ENCODE assay signal across 6 cellular contexts in the genomic region with DNA sequence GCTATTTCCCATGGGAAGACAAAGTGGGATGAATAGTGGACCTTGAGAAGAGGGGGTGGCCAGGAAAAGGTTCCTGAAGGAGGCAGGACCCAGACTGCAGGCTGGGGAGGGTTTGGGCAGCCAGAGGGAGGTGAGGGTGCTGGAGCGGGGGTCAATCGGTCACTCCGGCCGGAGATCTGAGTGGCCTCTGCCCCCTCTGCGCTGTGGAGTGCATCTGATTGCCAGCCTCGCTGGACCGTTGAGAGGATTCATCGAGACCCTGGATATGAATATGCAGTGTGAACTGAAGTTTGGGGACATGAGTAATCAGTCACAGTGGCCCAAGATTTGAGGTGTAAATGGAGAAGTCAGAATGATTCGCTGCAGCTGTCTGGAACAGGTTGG. TPM values are rescaled to one million over a fixed set of nuclear protein-coding genes. Genes with fewer than 3 reads are reported as not detected.
DNase-seq lines count a peak whose midpoint lies in the region; TF ChIP-seq lines count a peak whose summit lies in the region.

No MANE protein-coding gene starts in this region.

- peak overlapping the region; percentile 94 for H3K9ac ChIP-seq in neural cell (ENCODE audit: low read length)

- peak overlapping the region; percentile 81 for H3K4me2 ChIP-seq in neural cell (ENCODE audit: low read length)

- H2AFZ ChIP-seq in neural cell (ENCODE audit: low read depth, low read length), result peak overlapping the region; percentile 51

- TF ChIP-seq EP300 in neural cell (conservative IDR thresholded peaks at IDR 0.05; ENCODE audit: poor library complexity, severe bottlenecking), result no peak

- TF ChIP-seq RAD21 in neural cell (conservative IDR thresholded peaks at IDR 0.05), result no peak

- no peaks in the 10 kb centered on the region for H4K20me1 ChIP-seq in neural cell (ENCODE audit: insufficient read depth)

- H3K9me2 ChIP-seq in neural cell (ENCODE audit: insufficient read depth, low read length), result no peaks in the 10 kb centered on the region

- in situ Hi-C loops in HAP-1 (cut with MboI; ENCODE audit: low sequenced_read_pairs), result no loop called here
- in situ Hi-C loops in brain microvascular endothelial cell (cut with HindIII; ENCODE audit: low pct_ligation_motif_present, low sequenced_read_pairs), result no loop called here
- in situ Hi-C loops in ACHN (cut with HindIII; ENCODE audit: low pct_ligation_motif_present, low pct_unique_long_range_greater_than_20kb, low sequenced_read_pairs), result no loop called here

- H3F3A ChIP-seq in neural cell (ENCODE audit: insufficient read depth, low read length, poor library complexity, severe bottlenecking), result no peaks in the 10 kb centered on the region

- TF ChIP-seq CTCF in brain microvascular endothelial cell (IDR thresholded peaks at IDR 0.05; ENCODE audit: low read depth, low read length, missing control alignments) (no peak), neural cell (IDR thresholded peaks at IDR 0.05; ENCODE audit: poor library complexity, severe bottlenecking) (no peak)

- H3K27me3 ChIP-seq in HAP-1 (ENCODE audit: low read depth) (no peaks in the 10 kb centered on the region), brain microvascular endothelial cell (replicated peaks) (no peaks in the 10 kb centered on the region), neural cell (ENCODE audit: insufficient read depth, low read depth, low read length) (no peaks in the 10 kb centered on the region)

- peak overlapping the region; percentile 68 for H3K4me3 ChIP-seq in HAP-1
- H3K4me3 ChIP-seq in brain microvascular endothelial cell (ENCODE audit: low read depth, low read length), result peak overlapping the region; percentile 100
- peak overlapping the region; percentile 97 for H3K4me3 ChIP-seq in neural cell (ENCODE audit: low read length)

- H3K79me2 ChIP-seq in neural cell (replicated peaks; ENCODE audit: insufficient read depth, low read length), result peaks cover 25% of the 10 kb centered on the region

- H3K27ac ChIP-seq in brain microvascular endothelial cell (peak overlapping the region; percentile 91), neural cell (ENCODE audit: low read length) (peak overlapping the region; percentile 79)

- H3K36me3 ChIP-seq in HAP-1 (replicated peaks), result 0 out of 2 replicates have a peak, but pooled peaks cover 3% of the 10 kb centered on the region
- H3K36me3 ChIP-seq in brain microvascular endothelial cell (replicated peaks), result no peaks in the 10 kb centered on the region
- no peaks in the 10 kb centered on the region for H3K36me3 ChIP-seq in neural cell (ENCODE audit: insufficient read depth, low read length)

- no peak for DNase-seq in HAP-1 (ENCODE audit: low spot score in 2 of 2)
- DNase-seq in brain microvascular endothelial cell, result no peak
- no peak for DNase-seq in ACHN
- DNase-seq in NCI-H82 (lab: John Stamatoyannopoulos, UW), result no peak
- no peak for DNase-seq in NCI-H524 treated with DMSO at 0.1 percent for 48 hours (lab: John Stamatoyannopoulos, UW)

- H3K9me3 ChIP-seq in HAP-1 (no peaks in the 10 kb centered on the region), neural cell (ENCODE audit: low read length) (no peaks in the 10 kb centered on the region)

- H3K4me1 ChIP-seq in HAP-1, result peaks cover 17% of the 10 kb centered on the region

TF ChIP-seq in neural cell, 6 proteins besides CTCF, POLR2A, EP300 and RAD21:
- TF ChIP-seq SMC3 (conservative IDR thresholded peaks at IDR 0.05; ENCODE audit: poor library complexity) (no peak), TAF1 (IDR thresholded peaks at IDR 0.05; ENCODE audit: low read depth) (no peak), MXI1 (conservative IDR thresholded peaks at IDR 0.05; ENCODE audit: poor library complexity, severe bottlenecking) (peak; percentile 1), POLR2AphosphoS5 (IDR thresholded peaks at IDR 0.05) (no peak), EZH2 (IDR thresholded peaks at IDR 0.05; ENCODE audit: borderline replicate concordance, insufficient read depth, low read length, poor library complexity, severe bottlenecking) (no peak)
- TF ChIP-seq, protein P1, sequence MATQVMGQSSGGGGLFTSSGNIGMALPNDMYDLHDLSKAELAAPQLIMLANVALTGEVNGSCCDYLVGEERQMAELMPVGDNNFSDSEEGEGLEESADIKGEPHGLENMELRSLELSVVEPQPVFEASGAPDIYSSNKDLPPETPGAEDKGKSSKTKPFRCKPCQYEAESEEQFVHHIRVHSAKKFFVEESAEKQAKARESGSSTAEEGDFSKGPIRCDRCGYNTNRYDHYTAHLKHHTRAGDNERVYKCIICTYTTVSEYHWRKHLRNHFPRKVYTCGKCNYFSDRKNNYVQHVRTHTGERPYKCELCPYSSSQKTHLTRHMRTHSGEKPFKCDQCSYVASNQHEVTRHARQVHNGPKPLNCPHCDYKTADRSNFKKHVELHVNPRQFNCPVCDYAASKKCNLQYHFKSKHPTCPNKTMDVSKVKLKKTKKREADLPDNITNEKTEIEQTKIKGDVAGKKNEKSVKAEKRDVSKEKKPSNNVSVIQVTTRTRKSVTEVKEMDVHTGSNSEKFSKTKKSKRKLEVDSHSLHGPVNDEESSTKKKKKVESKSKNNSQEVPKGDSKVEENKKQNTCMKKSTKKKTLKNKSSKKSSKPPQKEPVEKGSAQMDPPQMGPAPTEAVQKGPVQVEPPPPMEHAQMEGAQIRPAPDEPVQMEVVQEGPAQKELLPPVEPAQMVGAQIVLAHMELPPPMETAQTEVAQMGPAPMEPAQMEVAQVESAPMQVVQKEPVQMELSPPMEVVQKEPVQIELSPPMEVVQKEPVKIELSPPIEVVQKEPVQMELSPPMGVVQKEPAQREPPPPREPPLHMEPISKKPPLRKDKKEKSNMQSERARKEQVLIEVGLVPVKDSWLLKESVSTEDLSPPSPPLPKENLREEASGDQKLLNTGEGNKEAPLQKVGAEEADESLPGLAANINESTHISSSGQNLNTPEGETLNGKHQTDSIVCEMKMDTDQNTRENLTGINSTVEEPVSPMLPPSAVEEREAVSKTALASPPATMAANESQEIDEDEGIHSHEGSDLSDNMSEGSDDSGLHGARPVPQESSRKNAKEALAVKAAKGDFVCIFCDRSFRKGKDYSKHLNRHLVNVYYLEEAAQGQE (IDR thresholded peaks at IDR 0.05; ENCODE audit: borderline replicate concordance), result no peak

RNA-seq across cellular contexts. Expression of a gene that starts 5.5 kb away (rescaled TPM):
- 11.7 and 17.3 TPM in 2 replicates for polyA plus RNA-seq in neural cell
- 4.4 and 5.1 TPM in 2 replicates for polyA minus RNA-seq in neural cell

RNA-seq across cellular contexts. Expression of a gene that starts 8.1 kb away (rescaled TPM):
- 14.8 and 15.3 TPM in 2 replicates for polyA plus RNA-seq in neural cell
- 7.6 and 12.4 TPM in 2 replicates for polyA minus RNA-seq in neural cell

RNA-seq across cellular contexts. Expression of a gene that starts 11.0 kb away (rescaled TPM):
- polyA plus RNA-seq in neural cell, result 10.3 and 10.7 TPM in 2 replicates
- 11.6 and 13.4 TPM in 2 replicates for polyA minus RNA-seq in neural cell

RNA-seq across cellular contexts. Expression of a gene that starts 12.7 kb away (rescaled TPM):
- polyA plus RNA-seq in neural cell, result 33.8 and 40.7 TPM in 2 replicates
- polyA minus RNA-seq in neural cell, result 24.1 and 24.4 TPM in 2 replicates

RNA-seq across cellular contexts. Expression of a gene that starts 19.5 kb away (rescaled TPM):
- 129 and 158 TPM in 2 replicates for polyA plus RNA-seq in neural cell
- polyA minus RNA-seq in neural cell, result 83.0 and 107 TPM in 2 replicates
